Comparison of ENCODE assay signal across 25 cellular contexts in the genomic region with DNA sequence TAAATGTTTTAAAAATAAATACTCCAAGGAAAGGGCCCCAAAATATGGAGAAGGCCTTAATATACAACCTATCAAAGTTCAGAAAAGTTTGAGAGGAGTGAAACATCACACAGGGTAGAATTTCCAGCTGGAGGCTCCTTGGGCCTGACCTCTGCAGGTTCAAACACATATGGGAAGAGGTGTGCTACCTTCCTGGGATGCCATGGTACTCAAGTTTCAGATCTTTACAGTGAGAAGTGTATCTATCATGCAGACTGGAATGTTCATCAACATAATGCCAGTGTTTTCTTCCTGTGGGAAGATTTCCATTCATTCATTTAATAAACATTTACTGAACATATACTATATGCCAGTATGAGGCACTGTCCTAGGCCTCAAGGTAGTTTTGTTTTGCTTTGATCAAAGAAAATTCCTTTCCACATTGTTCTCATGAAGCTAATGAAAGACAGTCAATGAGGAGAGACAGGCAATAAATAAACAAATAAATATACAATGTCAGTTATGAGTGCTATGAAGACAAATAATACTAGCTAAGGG. TPM values are rescaled to one million over a fixed set of nuclear protein-coding genes. Genes with fewer than 3 reads are reported as not detected.
DNase-seq lines count a peak whose midpoint lies in the region; ATAC-seq, FAIRE-seq and TF ChIP-seq lines count a peak whose summit lies in the region.
"Had no signal": no experiment of that assay in that cellular context is flagged by ENCODE, and none has a peak within 500 bp of the region (broad histone marks: within the 10 kb centered on the region; RNA-seq: fewer than 3 reads in every experiment).

No MANE protein-coding gene starts in this region.

- no peak for DNase-seq in left ventricle myocardium inferior
- no peak for DNase-seq in heart right ventricle
- no peak for DNase-seq in astrocyte (ENCODE audit: low read depth)
- DNase-seq in natural killer cell: no peak
- DNase-seq in DMS53 treated with DMSO at 0.1 percent for 48 hours (lab: John Stamatoyannopoulos, UW; ENCODE audit: unreplicated experiment): no peak
- DNase-seq in stimulated activated naive CD4-positive, alpha-beta T cell (lab: John Stamatoyannopoulos, UW): no peak
- DNase-seq: activated CD4-positive, alpha-beta T cell treated with anti-CD3 and anti-CD28 coated beads for 4 hours; activated CD8-positive, alpha-beta memory T cell treated with anti-CD3 and anti-CD28 coated beads, Interleukin-2, amount 10 ng/mL, durations not matched to agents 7 days and 5 days; body of pancreas; C1 segment of cervical spinal cord; effector memory CD8-positive, alpha-beta T cell; EL; foreskin melanocyte; psoas muscle; RPMI8226; SK-N-SH; stimulated activated naive CD4-positive, alpha-beta T cell treated with Interleukin-2 at 50 U/mL for 16 hours had no signal

- H3K4me3 Mint-ChIP-seq in astrocyte (ENCODE audit: unreplicated experiment) (peak overlapping the region; percentile 50), natural killer cell (no peak overlapping the region)
- H3K4me3 Mint-ChIP-seq: activated CD8-positive, alpha-beta memory T cell treated with anti-CD3 and anti-CD28 coated beads, Interleukin-2, amount 10 ng/mL, durations not matched to agents 7 days and 5 days; effector memory CD8-positive, alpha-beta T cell; memory B cell had no signal

- ATAC-seq in heart right ventricle (no peak), natural killer cell (no peak)
- ATAC-seq: body of pancreas; effector memory CD8-positive, alpha-beta T cell; esophagus mucosa; psoas muscle had no signal

- H2AFZ ChIP-seq in astrocyte (ENCODE audit: low read depth, low read length): no peak overlapping the region

- intact Hi-C loops in left ventricle myocardium inferior (cut with micrococcal nuclease) (no loop called here), heart right ventricle (cut with DNase I) (no loop called here), natural killer cell (cut with micrococcal nuclease) (no loop called here)

- H3K27me3 ChIP-seq in left ventricle myocardium inferior (ENCODE audit: low read depth): no peaks in the 10 kb centered on the region
- no peaks in the 10 kb centered on the region for H3K27me3 ChIP-seq in heart right ventricle
- no peaks in the 10 kb centered on the region for H3K27me3 ChIP-seq in astrocyte (ENCODE audit: insufficient read depth, low read length)
- H3K27me3 ChIP-seq: body of pancreas had no signal

- H3K27me3 Mint-ChIP-seq in astrocyte (ENCODE audit: low read depth, unreplicated experiment) (no peaks in the 10 kb centered on the region), natural killer cell (ENCODE audit: low read depth in 2 of 2) (no peaks in the 10 kb centered on the region)
- H3K27me3 Mint-ChIP-seq: activated CD8-positive, alpha-beta memory T cell treated with anti-CD3 and anti-CD28 coated beads, Interleukin-2, amount 10 ng/mL, durations not matched to agents 7 days and 5 days; effector memory CD8-positive, alpha-beta T cell; memory B cell had no signal

- H3K27ac ChIP-seq in left ventricle myocardium inferior (replicated peaks): peak overlapping the region; percentile 59
- H3K27ac ChIP-seq in heart right ventricle: peak overlapping the region in 5 of 10 donors; percentile 4 to 52 (median 19)
- peak overlapping the region; percentile 31 for H3K27ac ChIP-seq in KOPT-K1 (ENCODE audit: low read depth, low read length, poor library complexity, severe bottlenecking)
- no peak overlapping the region for H3K27ac ChIP-seq in astrocyte (ENCODE audit: low read depth, low read length)
- H3K27ac ChIP-seq: body of pancreas, HL-60, psoas muscle had no signal

- H4K20me1 ChIP-seq in astrocyte (ENCODE audit: insufficient read depth, low read length): peaks cover 74% of the 10 kb centered on the region

- no peak overlapping the region for H3K9ac ChIP-seq in astrocyte (ENCODE audit: low read length)
- H3K9ac ChIP-seq: SK-N-SH had no signal

- H3K4me1 Mint-ChIP-seq in astrocyte (ENCODE audit: low read depth, unreplicated experiment) (peaks cover 53% of the 10 kb centered on the region), natural killer cell (peaks cover 16 to 25% of the 10 kb centered on the region in 2 donors)

- H3K79me2 ChIP-seq in astrocyte (ENCODE audit: insufficient read depth, low read length): peaks cover 98% of the 10 kb centered on the region

- H3K9me3 Mint-ChIP-seq in astrocyte (ENCODE audit: unreplicated experiment) (no peaks in the 10 kb centered on the region), natural killer cell (no peaks in the 10 kb centered on the region)
- H3K9me3 Mint-ChIP-seq: effector memory CD8-positive, alpha-beta T cell; memory B cell had no signal

- H3K36me3 ChIP-seq in left ventricle myocardium inferior (no peaks in the 10 kb centered on the region), heart right ventricle (peaks cover 0 to 21% (median 0%) of the 10 kb centered on the region in 9 donors), KOPT-K1 (ENCODE audit: insufficient read depth, low read length) (peaks cover 34% of the 10 kb centered on the region), astrocyte (ENCODE audit: insufficient read depth, low read length) (peaks cover 6% of the 10 kb centered on the region)

- peak overlapping the region; percentile 67 for H3K27ac Mint-ChIP-seq in astrocyte (ENCODE audit: unreplicated experiment)
- H3K27ac Mint-ChIP-seq in natural killer cell: no peak overlapping the region
- H3K27ac Mint-ChIP-seq: memory B cell had no signal

- H3K4me3 ChIP-seq in left ventricle myocardium inferior (no peak overlapping the region), heart right ventricle (no peak overlapping the region), astrocyte (ENCODE audit: insufficient read depth, low read depth, low read length) (no peak overlapping the region)
- H3K4me3 ChIP-seq: body of pancreas, psoas muscle had no signal

- H3K4me1 ChIP-seq in left ventricle myocardium inferior (peaks cover 88% of the 10 kb centered on the region), heart right ventricle (peaks cover 0 to 77% (median 28%) of the 10 kb centered on the region in 9 donors), astrocyte (ENCODE audit: insufficient read depth, low read length) (peaks cover 22% of the 10 kb centered on the region)

- no peak for TF ChIP-seq CTCF in left ventricle myocardium inferior (IDR thresholded peaks at IDR 0.05; ENCODE audit: borderline replicate concordance)
- no peak for TF ChIP-seq CTCF in heart right ventricle (IDR thresholded peaks at IDR 0.05)
- TF ChIP-seq CTCF in astrocyte (IDR thresholded peaks at IDR 0.05; ENCODE audit: insufficient read depth, low read depth, low read length): no peak
- no peak for TF ChIP-seq CTCF in natural killer cell (IDR thresholded peaks at IDR 0.05)

- H3K9me3 ChIP-seq in left ventricle myocardium inferior (replicated peaks) (no peaks in the 10 kb centered on the region), heart right ventricle (no peaks in the 10 kb centered on the region), KOPT-K1 (ENCODE audit: insufficient read depth, low read length, poor library complexity, severe bottlenecking) (no peaks in the 10 kb centered on the region), astrocyte (ENCODE audit: insufficient read depth, low read depth, low read length) (no peaks in the 10 kb centered on the region)
- H3K9me3 ChIP-seq: body of pancreas, psoas muscle, SK-N-SH had no signal

- no peak for FAIRE-seq in astrocyte (lab: Jason Lieb, UNC)
- FAIRE-seq: colon, GM12891 had no signal

- H3K4me2 ChIP-seq in astrocyte (ENCODE audit: low read length): no peak overlapping the region
- H3K4me2 ChIP-seq: SK-N-SH had no signal

- H3K36me3 Mint-ChIP-seq in astrocyte (ENCODE audit: low read depth, unreplicated experiment) (peaks cover 8% of the 10 kb centered on the region), natural killer cell (no peaks in the 10 kb centered on the region)

RNA-seq across cellular contexts. Expression of gene ADAR, which starts 14.6 kb away (rescaled TPM):
- 55.8 TPM for total RNA-seq in left ventricle myocardium inferior
- 100 to 1,000 TPM in 1 of 10 donors, 10 to 100 TPM in 9; 45.3 to 103 (median 55.3) TPM for total RNA-seq in heart right ventricle
- polyA plus RNA-seq in heart right ventricle: 10 to 100 TPM; 15.4 to 19.4 TPM
- total RNA-seq in astrocyte: 275 and 278 TPM in 2 replicates
- total RNA-seq in natural killer cell: 100 to 1,000 TPM; 260 to 281 (median 265) TPM

RNA-seq across cellular contexts. Expression of gene CHRNB2, which starts 55.0 kb away (rescaled TPM):
- total RNA-seq in left ventricle myocardium inferior: not detected
- total RNA-seq in heart right ventricle: under 1 TPM in 3 of 10 donors, not detected in 7; 0.06 to 0.13 (median 0.07) TPM
- polyA plus RNA-seq in heart right ventricle: under 1 TPM in 1 of 2 donors, not detected in 1; 0.03 TPM
- total RNA-seq in astrocyte: 0.20 and 0.24 TPM in 2 replicates
- total RNA-seq in natural killer cell: not detected
- total RNA-seq: activated CD8-positive, alpha-beta memory T cell treated with anti-CD3 and anti-CD28 coated beads, Interleukin-2, amount 10 ng/mL, durations not matched to agents 7 days and 5 days; NCI-H460; T-helper 2 cell treated with Interferon-gamma antibody and Interleukin-4, amounts not matched to agents 100 ng/mL and 5 ng/mL, for 36 hours had no signal
